ENCODE assay signal across 8 cellular contexts in genomic region chr14:54366726-54367707, GRCh38. TPM values are rescaled to one million over a fixed set of nuclear protein-coding genes. Genes with fewer than 3 reads are reported as not detected.
DNase-seq lines count a peak whose midpoint lies in the region; ATAC-seq and TF ChIP-seq lines count a peak whose summit lies in the region.

No MANE protein-coding gene starts in this region.

- no peaks in the 10 kb centered on the region for H3K27me3 ChIP-seq in kidney epithelial cell (ENCODE audit: control insufficient read depth, insufficient read depth, low read length)

- in situ Hi-C loops in GM13976 (cut with MboI; ENCODE audit: low sequenced_read_pairs, unreplicated experiment) = no loop called here

- no peaks in the 10 kb centered on the region for H3K36me3 ChIP-seq in kidney epithelial cell (ENCODE audit: control insufficient read depth, insufficient read depth, low read length)

- peak; percentile 22 for TF ChIP-seq CTCF in GM13976 (IDR thresholded peaks at IDR 0.05; ENCODE audit: borderline replicate concordance, control extremely low read depth, extremely low read depth, insufficient read depth, missing control alignments)
- peak; percentile 50 for TF ChIP-seq CTCF in cardiac fibroblast (IDR thresholded peaks at IDR 0.05; ENCODE audit: low read depth, low read length)
- TF ChIP-seq CTCF in kidney epithelial cell (IDR thresholded peaks at IDR 0.05; ENCODE audit: insufficient read depth, low read length, poor library complexity, severe bottlenecking) = peak; percentile 75

- no peak for ATAC-seq in HG02571 (IDR thresholded peaks at IDR 0.05; ENCODE audit: unreplicated experiment)

- DNase-seq in AG08396 (ENCODE audit: low spot score) = peak; percentile 47
- DNase-seq in GM13976 (ENCODE audit: low spot score) = no peak
- peak; percentile 51 for DNase-seq in HT1080 (ENCODE audit: low read depth)
- DNase-seq in RPMI8226 = peak; percentile 50
- DNase-seq in cardiac fibroblast (ENCODE audit: low read depth in 2 of 2) = peak; percentile 55 to 86
- DNase-seq in kidney epithelial cell (ENCODE audit: low read depth) = no peak
- DNase-seq in stimulated activated CD8-positive, alpha-beta memory T cell treated with anti-CD3 and anti-CD28 coated beads, Interleukin-2, amount 100 ng/mL, for 48 hours (ENCODE audit: low read depth in 2 of 2) = peak; percentile 0 to 5

- H3K4me3 ChIP-seq in cardiac fibroblast (replicated peaks in 1 of 2; ENCODE audit: low read depth in 2 of 2, low read length in 2 of 2) (no peak overlapping the region), kidney epithelial cell (ENCODE audit: low read depth, low read length) (no peak overlapping the region)

RNA-seq across cellular contexts. Expression of gene CDKN3, which starts 29.8 kb away (rescaled TPM):
- total RNA-seq in HT1080 (2014; rRNA removed; shearing (Covaris generic)) = 122 and 146 TPM in 2 replicates
- 112 and 127 TPM in 2 replicates for polyA plus RNA-seq in HT1080 (2015; cell fraction: cytosol; rRNA removed)
- 37.9 and 51.7 TPM in 2 replicates for polyA plus RNA-seq in HT1080 (2015; cell fraction: nucleus; rRNA removed)
- total RNA-seq in kidney epithelial cell = 7.7 and 13.6 TPM in 2 replicates

Comparison
In these comparisons a context has a peak if more than half of its experiments do, and no peak if none do; other contexts are left out.
1. DNase-seq: peak in AG08396 (single experiment), HT1080 (single experiment), RPMI8226 (single experiment), cardiac fibroblast (2 of 2) and stimulated activated CD8-positive, alpha-beta memory T cell treated with anti-CD3 and anti-CD28 coated beads, Interleukin-2, amount 100 ng/mL, for 48 hours (2 of 2); none in GM13976 (single experiment) and kidney epithelial cell (single experiment).
2. CTCF ChIP-seq: peak in every context shown above with its lines; median percentile 75 in kidney epithelial cell; 50 in cardiac fibroblast; 22 in GM13976.